ENCODE assay signal across 8 cellular contexts in genomic region chr17:4987767-4988083, GRCh38. TPM values are rescaled to one million over a fixed set of nuclear protein-coding genes. Genes with fewer than 3 reads are reported as not detected.
DNase-seq lines count a peak whose midpoint lies in the region; ATAC-seq and TF ChIP-seq lines count a peak whose summit lies in the region.

No MANE protein-coding gene starts in this region.

- peak overlapping the region; percentile 51 for H3K27ac ChIP-seq in GM23248
- H3K27ac ChIP-seq in smooth muscle cell (ENCODE audit: low read depth), result peak overlapping the region; percentile 68

- H3K4me1 ChIP-seq in GM23248 (ENCODE audit: insufficient read depth) (peaks cover 9% of the 10 kb centered on the region), smooth muscle cell (ENCODE audit: low read depth) (peaks cover 8% of the 10 kb centered on the region)

- H3K79me2 ChIP-seq in GM23248 (ENCODE audit: insufficient read depth) (peaks cover 38% of the 10 kb centered on the region), smooth muscle cell (ENCODE audit: low read depth) (no peaks in the 10 kb centered on the region)

- H3K9me2 ChIP-seq in GM23248 (ENCODE audit: insufficient read depth), result no peaks in the 10 kb centered on the region

- H3K9ac ChIP-seq in GM23248 (peak overlapping the region; percentile 83), smooth muscle cell (ENCODE audit: low read depth) (peak overlapping the region; percentile 79)

- H3K9me3 ChIP-seq in GM23248 (ENCODE audit: low read depth) (no peaks in the 10 kb centered on the region), T-helper 17 cell (ENCODE audit: control insufficient read depth, low read length, poor library complexity, severe bottlenecking) (no peaks in the 10 kb centered on the region), smooth muscle cell (replicated peaks; ENCODE audit: low read depth) (no peaks in the 10 kb centered on the region)

- DNase-seq in GM23248 (peak; percentile 50), T-helper 17 cell (no peak), germinal center (ENCODE audit: low spot score) (peak; percentile 36), smooth muscle cell (lab: John Stamatoyannopoulos, UW; ENCODE audit: unreplicated experiment) (no peak)
- no peak for DNase-seq in activated CD8-positive, alpha-beta memory T cell treated with anti-CD3 and anti-CD28 coated beads for 24 hours

- H3F3A ChIP-seq in GM23248 (ENCODE audit: insufficient read depth) (peaks cover 6% of the 10 kb centered on the region; the same call in 1 of the 2 replicates), smooth muscle cell (ENCODE audit: low read depth) (no peaks in the 10 kb centered on the region)

- peaks cover 42% of the 10 kb centered on the region for H3K4me1 Mint-ChIP-seq in T-helper 17 cell

- peaks cover 3% of the 10 kb centered on the region for H3K36me3 Mint-ChIP-seq in T-helper 17 cell (ENCODE audit: low read depth)

- H4K20me1 ChIP-seq in GM23248 (ENCODE audit: insufficient read depth), result no peaks in the 10 kb centered on the region
- no peaks in the 10 kb centered on the region for H4K20me1 ChIP-seq in smooth muscle cell (ENCODE audit: low read depth)

- H3K27ac Mint-ChIP-seq in T-helper 17 cell, result peak overlapping the region; percentile 94

- peak overlapping the region; percentile 81 for H3K4me3 ChIP-seq in GM23248
- peak overlapping the region; percentile 91 for H3K4me3 ChIP-seq in smooth muscle cell

- TF ChIP-seq CTCF in smooth muscle cell (IDR thresholded peaks at IDR 0.05; ENCODE audit: borderline replicate concordance, insufficient read depth, poor library complexity, severe bottlenecking), result no peak

- peak; percentile 14 for ATAC-seq in T-helper 17 cell
- ATAC-seq in esophagus mucosa, result no peak
- no peak for ATAC-seq in HG03025 (IDR thresholded peaks at IDR 0.05; ENCODE audit: low FRiP score, unreplicated experiment)
- no peak for ATAC-seq in GM18870 (IDR thresholded peaks at IDR 0.05; ENCODE audit: unreplicated experiment)

- peak overlapping the region; percentile 88 for H2AFZ ChIP-seq in GM23248
- H2AFZ ChIP-seq in smooth muscle cell (ENCODE audit: low read depth), result peak overlapping the region; percentile 97

- H3K4me3 Mint-ChIP-seq in T-helper 17 cell, result peak overlapping the region; percentile 93

- 0 to 1% methylated on average over 15 to 18 of the region's 18 CpGs for WGBS in GM23248 (ENCODE audit: low coverage in 1 of 2, low lambda C conversion rate in 2 of 2, missing lambda C conversion rate in 2 of 2), 2 experiments
- 4% methylated on average over 15 of the region's 18 CpGs for WGBS in smooth muscle cell (ENCODE audit: low lambda C conversion rate)

- in situ Hi-C loops in GM23248 (cut with MboI), result no loop called here

- H3K27me3 ChIP-seq in GM23248 (replicated peaks; ENCODE audit: insufficient read depth), result no peaks in the 10 kb centered on the region
- H3K27me3 ChIP-seq in smooth muscle cell (ENCODE audit: low read depth), result no peaks in the 10 kb centered on the region

- no peaks in the 10 kb centered on the region for H3K36me3 ChIP-seq in GM23248 (ENCODE audit: low read depth)
- H3K36me3 ChIP-seq in smooth muscle cell (ENCODE audit: low read depth), result no peaks in the 10 kb centered on the region

- peak overlapping the region; percentile 87 for H3K4me2 ChIP-seq in GM23248 (ENCODE audit: unreplicated experiment)
- H3K4me2 ChIP-seq in smooth muscle cell, result peak overlapping the region; percentile 89

- no peaks in the 10 kb centered on the region for H3K27me3 Mint-ChIP-seq in T-helper 17 cell

RNA-seq across cellular contexts. Expression of gene CAMTA2, which starts 0.2 kb away (rescaled TPM):
- total RNA-seq in GM23248 (2014; rRNA removed; shearing (Covaris generic)), result 4.8 and 10.1 TPM in 2 replicates
- polyA plus RNA-seq in GM23248 (2016; fragmentation: Nextera tagmentation; extraction: Ambion mirVana) (26.5 and 28.8 TPM in 2 replicates), smooth muscle cell (26.2 and 33.0 TPM in 2 replicates)
- total RNA-seq in T-helper 17 cell (10 to 100 TPM; 59.9 to 63.5 TPM), smooth muscle cell (5.1 and 11.8 TPM in 2 replicates), esophagus mucosa (23.8 TPM)

RNA-seq across cellular contexts. Expression of gene INCA1, which starts 9.6 kb away (rescaled TPM):
- total RNA-seq in GM23248 (2014; rRNA removed; shearing (Covaris generic)), result 0.32 and 1.0 TPM in 2 replicates
- polyA plus RNA-seq in GM23248 (2016; fragmentation: Nextera tagmentation; extraction: Ambion mirVana) (0.51 and 1.2 TPM in 2 replicates), smooth muscle cell (1.4 TPM in 2 replicates)
- total RNA-seq in T-helper 17 cell (not detected), smooth muscle cell (0.36 TPM in 1 of 2 replicates, not detected in the other), esophagus mucosa (not detected)

RNA-seq across cellular contexts. Expression of gene KIF1C, which starts 10.0 kb away (rescaled TPM):
- 72.7 and 85.2 TPM in 2 replicates for total RNA-seq in GM23248 (2014; rRNA removed; shearing (Covaris generic))
- polyA plus RNA-seq in GM23248 (2016; fragmentation: Nextera tagmentation; extraction: Ambion mirVana), result 38.5 and 39.8 TPM in 2 replicates
- total RNA-seq in T-helper 17 cell, result 10 to 100 TPM; 15.4 to 19.3 TPM
- total RNA-seq in smooth muscle cell, result 20.9 and 22.3 TPM in 2 replicates
- polyA plus RNA-seq in smooth muscle cell, result 36.2 and 52.3 TPM in 2 replicates
- total RNA-seq in esophagus mucosa, result 95.4 TPM

RNA-seq across cellular contexts. Expression of gene SPAG7, which starts 20.1 kb away (rescaled TPM):
- 39.1 and 43.1 TPM in 2 replicates for total RNA-seq in GM23248 (2014; rRNA removed; shearing (Covaris generic))
- 97.7 and 107 TPM in 2 replicates for polyA plus RNA-seq in GM23248 (2016; fragmentation: Nextera tagmentation; extraction: Ambion mirVana)
- 10 to 100 TPM; 39.0 to 48.4 TPM for total RNA-seq in T-helper 17 cell
- 59.8 and 70.7 TPM in 2 replicates for total RNA-seq in smooth muscle cell
- 187 and 192 TPM in 2 replicates for polyA plus RNA-seq in smooth muscle cell
- total RNA-seq in esophagus mucosa, result 65.7 TPM

RNA-seq across cellular contexts. Expression of gene ENO3, which starts 36.8 kb away (rescaled TPM):
- total RNA-seq in GM23248 (2014; rRNA removed; shearing (Covaris generic)), result 0.38 and 1.2 TPM in 2 replicates
- polyA plus RNA-seq in GM23248 (2016; fragmentation: Nextera tagmentation; extraction: Ambion mirVana) (3.2 and 4.1 TPM in 2 replicates), smooth muscle cell (13.1 and 14.5 TPM in 2 replicates)
- total RNA-seq in T-helper 17 cell (10 to 100 TPM; 17.2 to 17.6 TPM), smooth muscle cell (2.4 and 5.9 TPM in 2 replicates), esophagus mucosa (1.5 TPM)

Comparison
In these comparisons a context has a peak if more than half of its experiments do, and no peak if none do; other contexts are left out.
1. DNase-seq: peak in GM23248 (single experiment) and germinal center (single experiment); none in T-helper 17 cell (0 of 3), smooth muscle cell (single experiment) and activated CD8-positive, alpha-beta memory T cell treated with anti-CD3 and anti-CD28 coated beads for 24 hours (single experiment).